12 cellular contexts compared by ENCODE assay signal in genomic region chr11:122751298-122752070, GRCh38.
A peak's percentile ranks its signal among the peaks of the same experiment; 100 is the strongest.
DNase-seq lines count a peak whose midpoint lies in the region; ATAC-seq and TF ChIP-seq lines count a peak whose summit lies in the region.
"Had no signal": no experiment of that assay in that cellular context is flagged by ENCODE, and none has a peak within 500 bp of the region (broad histone marks: within the 10 kb centered on the region; RNA-seq: fewer than 3 reads in every experiment).

No MANE protein-coding gene starts in this region.

- H3K27me3 Mint-ChIP-seq in activated naive CD8-positive, alpha-beta T cell treated with anti-CD3 and anti-CD28 coated beads, Interleukin-2, amount 50 U/mL, for 24 hours, result no peaks in the 10 kb centered on the region
- H3K27me3 Mint-ChIP-seq in activated naive CD8-positive, alpha-beta T cell treated with anti-CD3 and anti-CD28 coated beads for 36 hours, result no peaks in the 10 kb centered on the region
- H3K27me3 Mint-ChIP-seq in type B pancreatic cell, result peaks cover 2% of the 10 kb centered on the region

- H3K36me3 Mint-ChIP-seq in activated naive CD8-positive, alpha-beta T cell treated with anti-CD3 and anti-CD28 coated beads, Interleukin-2, amount 50 U/mL, for 24 hours (ENCODE audit: low read depth), result peaks cover 10% of the 10 kb centered on the region
- peaks cover 11% of the 10 kb centered on the region for H3K36me3 Mint-ChIP-seq in activated naive CD8-positive, alpha-beta T cell treated with anti-CD3 and anti-CD28 coated beads for 36 hours
- H3K36me3 Mint-ChIP-seq in type B pancreatic cell, result no peaks in the 10 kb centered on the region

- no peak for TF ChIP-seq CTCF in type B pancreatic cell (conservative IDR thresholded peaks at IDR 0.05)

- no peaks in the 10 kb centered on the region for H3K9me3 Mint-ChIP-seq in activated naive CD8-positive, alpha-beta T cell treated with anti-CD3 and anti-CD28 coated beads, Interleukin-2, amount 50 U/mL, for 24 hours
- H3K9me3 Mint-ChIP-seq in activated naive CD8-positive, alpha-beta T cell treated with anti-CD3 and anti-CD28 coated beads for 36 hours, result no peaks in the 10 kb centered on the region
- H3K9me3 Mint-ChIP-seq in type B pancreatic cell, result no peaks in the 10 kb centered on the region

- no peak for DNase-seq in activated naive CD8-positive, alpha-beta T cell treated with anti-CD3 and anti-CD28 coated beads, Interleukin-2, amount 50 U/mL, for 24 hours
- DNase-seq in activated naive CD8-positive, alpha-beta T cell treated with anti-CD3 and anti-CD28 coated beads for 36 hours, result no peak
- DNase-seq in NCI-H2171 (lab: John Stamatoyannopoulos, UW) (peak; percentile 28), cerebellum (ENCODE audit: low spot score) (peak; percentile 77), type B pancreatic cell (ENCODE audit: extremely low spot score, unreplicated experiment) (no peak), NCI-H128 (lab: John Stamatoyannopoulos, UW; ENCODE audit: unreplicated experiment) (no peak)
- DNase-seq: activated CD4-positive, CD25-positive, alpha-beta regulatory T cell treated with anti-CD3 and anti-CD28 coated beads, Interleukin-2, amount 50 U/mL, for 72 hours; activated gamma-delta T cell treated with Interleukin-2 at 50 U/mL for 16 hours; hypothalamus; SHP77 treated with DMSO at 0.1 percent for 48 hours had no signal

- peak; percentile 37 for ATAC-seq in activated naive CD8-positive, alpha-beta T cell treated with anti-CD3 and anti-CD28 coated beads, Interleukin-2, amount 50 U/mL, for 24 hours
- ATAC-seq in GM19397 (IDR thresholded peaks at IDR 0.05; ENCODE audit: unreplicated experiment) (no peak), GM21619 (IDR thresholded peaks at IDR 0.05; ENCODE audit: unreplicated experiment) (no peak)

- no peak overlapping the region for H3K27ac Mint-ChIP-seq in activated naive CD8-positive, alpha-beta T cell treated with anti-CD3 and anti-CD28 coated beads, Interleukin-2, amount 50 U/mL, for 24 hours
- no peak overlapping the region for H3K27ac Mint-ChIP-seq in activated naive CD8-positive, alpha-beta T cell treated with anti-CD3 and anti-CD28 coated beads for 36 hours
- H3K27ac Mint-ChIP-seq in type B pancreatic cell, result peak overlapping the region; percentile 15

- peaks cover 38% of the 10 kb centered on the region for H3K4me1 Mint-ChIP-seq in activated naive CD8-positive, alpha-beta T cell treated with anti-CD3 and anti-CD28 coated beads, Interleukin-2, amount 50 U/mL, for 24 hours
- H3K4me1 Mint-ChIP-seq in activated naive CD8-positive, alpha-beta T cell treated with anti-CD3 and anti-CD28 coated beads for 36 hours, result peaks cover 63% of the 10 kb centered on the region
- H3K4me1 Mint-ChIP-seq in type B pancreatic cell (ENCODE audit: unreplicated experiment), result peaks cover 18% of the 10 kb centered on the region

- H3K4me3 Mint-ChIP-seq in activated naive CD8-positive, alpha-beta T cell treated with anti-CD3 and anti-CD28 coated beads, Interleukin-2, amount 50 U/mL, for 24 hours, result no peak overlapping the region
- no peak overlapping the region for H3K4me3 Mint-ChIP-seq in activated naive CD8-positive, alpha-beta T cell treated with anti-CD3 and anti-CD28 coated beads for 36 hours
- no peak overlapping the region for H3K4me3 Mint-ChIP-seq in type B pancreatic cell

Comparison
In these comparisons a context has a peak if more than half of its experiments do, and no peak if none do; other contexts are left out.
1. DNase-seq: peak in NCI-H2171 (single experiment) and cerebellum (single experiment); none in activated naive CD8-positive, alpha-beta T cell treated with anti-CD3 and anti-CD28 coated beads, Interleukin-2, amount 50 U/mL, for 24 hours (single experiment), activated naive CD8-positive, alpha-beta T cell treated with anti-CD3 and anti-CD28 coated beads for 36 hours (single experiment), type B pancreatic cell (single experiment) and NCI-H128 (single experiment).